ENCODE assay signal across 24 cellular contexts in genomic region chr5:112833971-112834370, GRCh38.
"Had no signal": no experiment of that assay in that cellular context is flagged by ENCODE, and none has a peak within 500 bp of the region (broad histone marks: within the 10 kb centered on the region; RNA-seq: fewer than 3 reads in every experiment).

No MANE protein-coding gene starts in this region.

- H3K27ac ChIP-seq: colonic mucosa, dorsolateral prefrontal cortex, epithelial cell of prostate, esophagus muscularis mucosa, esophagus squamous epithelium, foreskin keratinocyte, gastrocnemius medialis, gastroesophageal sphincter, heart left ventricle, heart right ventricle had no signal

- H3K9me3 ChIP-seq: colonic mucosa, esophagus muscularis mucosa, esophagus squamous epithelium, gastrocnemius medialis, gastroesophageal sphincter, heart left ventricle, heart right ventricle had no signal

- H3K9me3 Mint-ChIP-seq: dendritic cell treated with granulocyte-macrophage colony-stimulating factor and Interleukin-4, amounts not matched to agents 40 ng/mL and 50 ng/mL, for 4 days; effector memory CD8-positive, alpha-beta T cell; endodermal cell had no signal

- H3K27ac Mint-ChIP-seq: dendritic cell treated with granulocyte-macrophage colony-stimulating factor and Interleukin-4, amounts not matched to agents 40 ng/mL and 50 ng/mL, for 4 days; endodermal cell had no signal

- H3K4me3 ChIP-seq: colonic mucosa, dorsolateral prefrontal cortex, esophagus muscularis mucosa, esophagus squamous epithelium, gastrocnemius medialis, gastroesophageal sphincter, heart left ventricle, heart right ventricle had no signal

- H3K4me3 Mint-ChIP-seq: dendritic cell treated with granulocyte-macrophage colony-stimulating factor and Interleukin-4, amounts not matched to agents 40 ng/mL and 50 ng/mL, for 4 days; effector memory CD8-positive, alpha-beta T cell; endodermal cell had no signal

- DNase-seq: colonic mucosa; cortex of kidney; dermis blood vessel endothelial cell; dorsolateral prefrontal cortex; effector CD4-positive, alpha-beta T cell; effector CD8-positive, alpha-beta T cell; effector memory CD4-positive, alpha-beta T cell; effector memory CD8-positive, alpha-beta T cell; endodermal cell; erythroblast; esophagus squamous epithelium; foreskin fibroblast; foreskin keratinocyte; foreskin melanocyte; gastrocnemius medialis; glutamatergic neuron; head of caudate nucleus; heart left ventricle; heart right ventricle had no signal

- H3K27me3 Mint-ChIP-seq: dendritic cell treated with granulocyte-macrophage colony-stimulating factor and Interleukin-4, amounts not matched to agents 40 ng/mL and 50 ng/mL, for 4 days; effector memory CD8-positive, alpha-beta T cell had no signal

- ATAC-seq: effector memory CD8-positive, alpha-beta T cell; esophagus mucosa; foreskin keratinocyte; gastrocnemius medialis; gastroesophageal sphincter; heart left ventricle; heart right ventricle had no signal

- H3K27me3 ChIP-seq: colonic mucosa, dorsolateral prefrontal cortex, esophagus muscularis mucosa, esophagus squamous epithelium, foreskin keratinocyte, gastrocnemius medialis, gastroesophageal sphincter, heart left ventricle, heart right ventricle had no signal

- H3K4me1 Mint-ChIP-seq: endodermal cell had no signal

- H3K4me1 ChIP-seq: colonic mucosa, esophagus muscularis mucosa, esophagus squamous epithelium, foreskin keratinocyte, gastrocnemius medialis, gastroesophageal sphincter, heart left ventricle, heart right ventricle had no signal
